In the genomic region with DNA sequence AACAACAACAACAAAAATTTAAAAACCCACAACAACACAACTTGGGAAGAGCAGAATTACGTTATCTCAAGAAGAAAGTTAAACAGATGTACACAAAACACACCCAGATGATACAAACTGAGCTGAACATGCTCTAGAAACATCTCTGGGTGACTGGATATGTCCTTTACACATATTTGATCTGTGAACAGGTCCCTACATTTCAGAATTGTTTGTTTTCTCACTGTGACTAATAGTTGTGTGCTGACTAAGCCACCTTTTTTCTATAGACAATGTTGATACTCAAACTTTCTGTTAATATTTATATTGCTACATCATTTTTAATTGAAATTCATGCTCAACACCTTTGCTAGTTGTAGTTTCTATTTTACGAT, we compare ENCODE assay signal across 11 cellular contexts. TPM values are rescaled to one million over a fixed set of nuclear protein-coding genes. Genes with fewer than 3 reads are reported as not detected.
DNase-seq lines count a peak whose midpoint lies in the region; ATAC-seq and TF ChIP-seq lines count a peak whose summit lies in the region.
"Had no signal": no experiment of that assay in that cellular context is flagged by ENCODE, and none has a peak within 500 bp of the region (broad histone marks: within the 10 kb centered on the region; RNA-seq: fewer than 3 reads in every experiment).

No MANE protein-coding gene starts in this region.

- H3K9me3 ChIP-seq in mesenchymal stem cell (ENCODE audit: control insufficient read depth, low read length): no peaks in the 10 kb centered on the region
- H3K9me3 ChIP-seq: sigmoid colon had no signal

- no peak overlapping the region for H3K9ac ChIP-seq in mesenchymal stem cell (ENCODE audit: low read length)

- no peak overlapping the region for H3K4ac ChIP-seq in mesenchymal stem cell (ENCODE audit: low read depth in 1 of 2, low read length in 2 of 2)

- no peak overlapping the region for H2BK5ac ChIP-seq in mesenchymal stem cell (ENCODE audit: low read depth, low read length, poor library complexity, severe bottlenecking)

- no peak overlapping the region for H2BK12ac ChIP-seq in mesenchymal stem cell (ENCODE audit: low read length in 2 of 2)

- peaks cover 9% of the 10 kb centered on the region for H3K27me3 Mint-ChIP-seq in activated naive CD4-positive, alpha-beta T cell treated with anti-CD3 and anti-CD28 coated beads, Interleukin-2, amount 10 ng/mL, durations not matched to agents 7 days and 5 days
- no peaks in the 10 kb centered on the region for H3K27me3 Mint-ChIP-seq in activated T-helper 17 cell treated with anti-CD3 and anti-CD28 coated beads, Interleukin-2, amount 50 U/mL, for 72 hours

- DNase-seq in activated naive CD4-positive, alpha-beta T cell treated with anti-CD3 and anti-CD28 coated beads, Interleukin-2, amount 10 ng/mL, durations not matched to agents 7 days and 5 days: no peak
- no peak for DNase-seq in activated naive CD4-positive, alpha-beta T cell (lab: John Stamatoyannopoulos, UW)
- DNase-seq in kidney epithelial cell (ENCODE audit: low read depth): no peak
- no peak for DNase-seq in epidermal melanocyte (ENCODE audit: insufficient read length, low spot score)
- no peak for DNase-seq in mesenchymal stem cell
- DNase-seq: NK-92 treated with Interleukin-12 subunit alpha and Interleukin-12 subunit beta, amount 100 ng/mL, for 24 hours; sigmoid colon had no signal

- peak; percentile 43 for ATAC-seq in activated T-helper 17 cell treated with anti-CD3 and anti-CD28 coated beads, Interleukin-2, amount 50 U/mL, for 72 hours (replicated peaks)
- no peak for ATAC-seq in GM21390 (IDR thresholded peaks at IDR 0.05; ENCODE audit: unreplicated experiment)

- no peak overlapping the region for H3K18ac ChIP-seq in mesenchymal stem cell (ENCODE audit: low read depth in 1 of 2, low read length in 2 of 2)

- H3K9me3 Mint-ChIP-seq in activated naive CD4-positive, alpha-beta T cell treated with anti-CD3 and anti-CD28 coated beads, Interleukin-2, amount 10 ng/mL, durations not matched to agents 7 days and 5 days: no peaks in the 10 kb centered on the region
- no peaks in the 10 kb centered on the region for H3K9me3 Mint-ChIP-seq in activated T-helper 17 cell treated with anti-CD3 and anti-CD28 coated beads, Interleukin-2, amount 50 U/mL, for 72 hours

- peaks cover 34% of the 10 kb centered on the region for H3K4me1 Mint-ChIP-seq in activated naive CD4-positive, alpha-beta T cell treated with anti-CD3 and anti-CD28 coated beads, Interleukin-2, amount 10 ng/mL, durations not matched to agents 7 days and 5 days
- peaks cover 37% of the 10 kb centered on the region for H3K4me1 Mint-ChIP-seq in activated T-helper 17 cell treated with anti-CD3 and anti-CD28 coated beads, Interleukin-2, amount 50 U/mL, for 72 hours

- no peak overlapping the region for H3K14ac ChIP-seq in mesenchymal stem cell (ENCODE audit: low read length in 2 of 2)

- peak overlapping the region; percentile 78 for H3K4me3 Mint-ChIP-seq in activated naive CD4-positive, alpha-beta T cell treated with anti-CD3 and anti-CD28 coated beads, Interleukin-2, amount 10 ng/mL, durations not matched to agents 7 days and 5 days
- peak overlapping the region; percentile 95 for H3K4me3 Mint-ChIP-seq in activated T-helper 17 cell treated with anti-CD3 and anti-CD28 coated beads, Interleukin-2, amount 50 U/mL, for 72 hours

- no peak overlapping the region for H2BK120ac ChIP-seq in mesenchymal stem cell (ENCODE audit: low read depth, low read length)

- CTCF ChIA-PET in activated naive CD4-positive, alpha-beta T cell treated with anti-CD3 and anti-CD28 coated beads, Interleukin-2, amount 10 ng/mL, durations not matched to agents 7 days and 5 days (lab: Charles Lee): interaction anchor here (0.9 to 2.7 kb wide), 6 partner anchors 8 to 75 kb away, joined by 3 to 22 read pairs (median 5); no protein-coding TSS in a partner anchor

- H4K91ac ChIP-seq in mesenchymal stem cell (ENCODE audit: low read length): no peak overlapping the region

- peak overlapping the region; percentile 61 for H3K27ac ChIP-seq in urinary bladder (ENCODE audit: low read depth)
- no peak overlapping the region for H3K27ac ChIP-seq in mesenchymal stem cell (ENCODE audit: low read length, poor library complexity, severe bottlenecking)

- 72% methylated on average over 2 of the region's 2 CpGs for WGBS in urinary bladder
- 83% methylated on average over 2 of the region's 2 CpGs for WGBS in mesenchymal stem cell

- H3K36me3 ChIP-seq in kidney epithelial cell (ENCODE audit: control insufficient read depth, insufficient read depth, low read length) (no peaks in the 10 kb centered on the region), urinary bladder (ENCODE audit: insufficient read depth) (no peaks in the 10 kb centered on the region), mesenchymal stem cell (ENCODE audit: control insufficient read depth in 1 of 2, insufficient read depth in 2 of 2, low read depth in 1 of 2, low read length in 2 of 2) (no peaks in the 10 kb centered on the region)
- H3K36me3 ChIP-seq: sigmoid colon had no signal

- H3K4me3 ChIP-seq in kidney epithelial cell (ENCODE audit: low read depth, low read length): peak overlapping the region; percentile 68
- H3K4me3 ChIP-seq in urinary bladder (ENCODE audit: low read depth, low read length): no peak overlapping the region
- no peak overlapping the region for H3K4me3 ChIP-seq in mesenchymal stem cell (ENCODE audit: insufficient read depth in 1 of 2, low read depth in 1 of 2, low read length in 2 of 2)

- H3K4me1 ChIP-seq in urinary bladder (ENCODE audit: insufficient read depth): no peaks in the 10 kb centered on the region
- peaks cover 9% of the 10 kb centered on the region for H3K4me1 ChIP-seq in mesenchymal stem cell (ENCODE audit: control insufficient read depth, insufficient read depth, low read depth, low read length)

- no peak overlapping the region for H4K8ac ChIP-seq in mesenchymal stem cell (ENCODE audit: low read length)

- no peak overlapping the region for H3K4me2 ChIP-seq in mesenchymal stem cell (ENCODE audit: low read length, poor library complexity, severe bottlenecking)

- H3K36me3 Mint-ChIP-seq in activated naive CD4-positive, alpha-beta T cell treated with anti-CD3 and anti-CD28 coated beads, Interleukin-2, amount 10 ng/mL, durations not matched to agents 7 days and 5 days: peaks cover 2% of the 10 kb centered on the region
- peaks cover 45% of the 10 kb centered on the region for H3K36me3 Mint-ChIP-seq in activated T-helper 17 cell treated with anti-CD3 and anti-CD28 coated beads, Interleukin-2, amount 50 U/mL, for 72 hours (ENCODE audit: low read depth)

- H3K23ac ChIP-seq in mesenchymal stem cell (ENCODE audit: low read length in 2 of 2): no peak overlapping the region

- H3K79me1 ChIP-seq in mesenchymal stem cell (replicated peaks; ENCODE audit: low read length, poor library complexity, severe bottlenecking): no peaks in the 10 kb centered on the region

- no peak overlapping the region for H2AK5ac ChIP-seq in mesenchymal stem cell (ENCODE audit: low read length, severe bottlenecking)

- peak overlapping the region; percentile 20 for H3K27ac Mint-ChIP-seq in activated naive CD4-positive, alpha-beta T cell treated with anti-CD3 and anti-CD28 coated beads, Interleukin-2, amount 10 ng/mL, durations not matched to agents 7 days and 5 days
- H3K27ac Mint-ChIP-seq in activated T-helper 17 cell treated with anti-CD3 and anti-CD28 coated beads, Interleukin-2, amount 50 U/mL, for 72 hours: peak overlapping the region; percentile 92

- no peak overlapping the region for H2BK15ac ChIP-seq in mesenchymal stem cell (ENCODE audit: low read depth, poor library complexity, severe bottlenecking)

- no peak overlapping the region for H2AFZ ChIP-seq in mesenchymal stem cell (ENCODE audit: low read depth, low read length)

- no peak for TF ChIP-seq CTCF in kidney epithelial cell (IDR thresholded peaks at IDR 0.05; ENCODE audit: insufficient read depth, low read length, poor library complexity, severe bottlenecking)

- H3K27me3 ChIP-seq in kidney epithelial cell (ENCODE audit: control insufficient read depth, insufficient read depth, low read length): no peaks in the 10 kb centered on the region
- peaks cover 9 to 33% of the 10 kb centered on the region in 2 experiments for H3K27me3 ChIP-seq in mesenchymal stem cell (ENCODE audit: control insufficient read depth in 1 of 2, insufficient read depth in 1 of 2, low read length in 2 of 2)

RNA-seq across cellular contexts. Expression of gene F11R, which starts 1.0 kb away (rescaled TPM):
- 100 to 1,000 TPM in 1 of 2 donors, 10 to 100 TPM in 1; 13.0 to 110 TPM for total RNA-seq in activated T-helper 17 cell treated with anti-CD3 and anti-CD28 coated beads, Interleukin-2, amount 50 U/mL, for 72 hours
- total RNA-seq in kidney epithelial cell: 81.7 and 87.0 TPM in 2 replicates
- 35.2 TPM for total RNA-seq in urinary bladder
- 23.4 TPM for polyA plus RNA-seq in urinary bladder
- polyA plus RNA-seq in mesenchymal stem cell (2013, experiment 1 of 2): 4.0 TPM
- polyA plus RNA-seq in mesenchymal stem cell (2013, experiment 2 of 2): 4.8 TPM

RNA-seq across cellular contexts. Expression of gene TSTD1, which starts 16.8 kb away (rescaled TPM):
- total RNA-seq in activated T-helper 17 cell treated with anti-CD3 and anti-CD28 coated beads, Interleukin-2, amount 50 U/mL, for 72 hours: 100 to 1,000 TPM in 1 of 2 donors, 10 to 100 TPM in 1; 38.7 to 119 TPM
- total RNA-seq in kidney epithelial cell (112 and 116 TPM in 2 replicates), urinary bladder (23.1 TPM)
- 36.7 TPM for polyA plus RNA-seq in urinary bladder
- 0.57 TPM for polyA plus RNA-seq in mesenchymal stem cell (2013, experiment 1 of 2)
- 0.51 TPM for polyA plus RNA-seq in mesenchymal stem cell (2013, experiment 2 of 2)

RNA-seq across cellular contexts. Expression of gene USF1, which starts 23.8 kb away (rescaled TPM):
- 10 to 100 TPM; 51.6 to 66.9 TPM for total RNA-seq in activated T-helper 17 cell treated with anti-CD3 and anti-CD28 coated beads, Interleukin-2, amount 50 U/mL, for 72 hours
- 45.9 and 55.7 TPM in 2 replicates for total RNA-seq in kidney epithelial cell
- total RNA-seq in urinary bladder: 46.7 TPM
- polyA plus RNA-seq in urinary bladder: 55.9 TPM
- 22.4 TPM for polyA plus RNA-seq in mesenchymal stem cell (2013, experiment 1 of 2)
- polyA plus RNA-seq in mesenchymal stem cell (2013, experiment 2 of 2): 21.8 TPM

RNA-seq across cellular contexts. Expression of gene ARHGAP30, which starts 47.7 kb away (rescaled TPM):
- total RNA-seq in activated T-helper 17 cell treated with anti-CD3 and anti-CD28 coated beads, Interleukin-2, amount 50 U/mL, for 72 hours: 100 to 1,000 TPM; 180 to 207 TPM
- total RNA-seq in kidney epithelial cell: 0.07 and 0.42 TPM in 2 replicates
- total RNA-seq in urinary bladder: 2.9 TPM
- polyA plus RNA-seq in urinary bladder: 5.1 TPM
- polyA plus RNA-seq in mesenchymal stem cell (2013, experiment 1 of 2): 0.04 TPM
- 0.03 TPM for polyA plus RNA-seq in mesenchymal stem cell (2013, experiment 2 of 2)
- total RNA-seq: glomerular endothelial cell had no signal
